In the genomic region with DNA sequence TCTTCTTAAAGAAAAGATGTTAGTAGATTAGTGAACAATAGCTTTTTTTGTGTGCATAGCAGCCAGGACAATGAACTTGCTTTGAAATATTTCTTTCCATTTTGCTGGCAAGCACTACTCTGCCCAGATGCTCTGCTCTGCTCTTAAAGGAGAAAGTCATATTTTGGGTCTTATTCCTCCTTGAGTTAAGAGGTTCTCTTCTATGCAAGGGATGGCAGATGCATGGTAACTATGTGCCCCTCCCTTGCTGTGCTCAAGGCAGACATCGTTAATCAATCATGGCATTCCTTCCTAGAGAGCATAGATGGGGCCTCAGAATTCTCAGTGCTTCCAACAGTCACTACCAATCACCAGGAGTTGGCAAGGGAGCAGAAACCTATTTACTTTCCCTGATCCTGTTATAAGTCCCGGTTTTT, we compare ENCODE assay signal across 1 cellular context.
TF ChIP-seq lines count a peak whose summit lies in the region.

No MANE protein-coding gene starts in this region.

TF ChIP-seq in GM23338, 12 proteins besides CTCF, POLR2A, EP300 and RAD21 (continued from another document):
- TF ChIP-seq ZNF462 (CRISPR knock-in tag; IDR thresholded peaks at IDR 0.05) (no peak), CREB1 (CRISPR knock-in tag; IDR thresholded peaks at IDR 0.05; ENCODE audit: low read depth) (no peak), STAT1 (IDR thresholded peaks at IDR 0.05; ENCODE audit: unreplicated experiment) (no peak), ZNF331 (CRISPR knock-in tag; IDR thresholded peaks at IDR 0.05; ENCODE audit: low read depth) (no peak), EZH2phosphoT487 (IDR thresholded peaks at IDR 0.05; ENCODE audit: unreplicated experiment) (no peak), JUNB (IDR thresholded peaks at IDR 0.05; ENCODE audit: unreplicated experiment) (no peak), REST (IDR thresholded peaks at IDR 0.05; ENCODE audit: unreplicated experiment) (no peak), NANOG (IDR thresholded peaks at IDR 0.05; ENCODE audit: borderline replicate concordance) (no peak), EZH2 (IDR thresholded peaks at IDR 0.05; ENCODE audit: low read depth, unreplicated experiment) (no peak)
- TF ChIP-seq, protein P1, sequence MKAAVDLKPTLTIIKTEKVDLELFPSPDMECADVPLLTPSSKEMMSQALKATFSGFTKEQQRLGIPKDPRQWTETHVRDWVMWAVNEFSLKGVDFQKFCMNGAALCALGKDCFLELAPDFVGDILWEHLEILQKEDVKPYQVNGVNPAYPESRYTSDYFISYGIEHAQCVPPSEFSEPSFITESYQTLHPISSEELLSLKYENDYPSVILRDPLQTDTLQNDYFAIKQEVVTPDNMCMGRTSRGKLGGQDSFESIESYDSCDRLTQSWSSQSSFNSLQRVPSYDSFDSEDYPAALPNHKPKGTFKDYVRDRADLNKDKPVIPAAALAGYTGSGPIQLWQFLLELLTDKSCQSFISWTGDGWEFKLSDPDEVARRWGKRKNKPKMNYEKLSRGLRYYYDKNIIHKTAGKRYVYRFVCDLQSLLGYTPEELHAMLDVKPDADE (IDR thresholded peaks at IDR 0.05): no peak
TF ChIP-seq in GM23338: peak in this region for 0.
